Comparison of ENCODE assay signal across 13 cellular contexts in genomic region chr6:31446481-31446880, GRCh38.
"Had no signal": no experiment of that assay in that cellular context is flagged by ENCODE, and none has a peak within 500 bp of the region (broad histone marks: within the 10 kb centered on the region; RNA-seq: fewer than 3 reads in every experiment).

No MANE protein-coding gene starts in this region.

- H3K36me3 ChIP-seq: adrenal gland, tibial nerve, uterus had no signal

- DNase-seq: activated B cell treated with CpG ODN at 0.5 μM for 24 hours; activated CD4-positive, alpha-beta T cell treated with anti-CD3 and anti-CD28 coated beads, Interleukin-2, amount 50 U/mL, for 1 hour; activated naive CD4-positive, alpha-beta T cell treated with anti-CD3 and anti-CD28 coated beads for 36 hours; adrenal gland; central memory CD4-positive, alpha-beta T cell; effector CD8-positive, alpha-beta T cell; mesenchymal stem cell; naive thymus-derived CD8-positive, alpha-beta T cell; SW 1271; uterus had no signal

- H3K27me3 ChIP-seq: adrenal gland, tibial nerve, uterus had no signal

- ATAC-seq: naive thymus-derived CD8-positive, alpha-beta T cell; stimulated activated memory B cell treated with anti-CD40 and anti-IgM and Interleukin-4, amounts not matched to agents 10 μg/mL and 1 μg/mL and 100 μg/mL, for 72 hours had no signal

- H3K4me3 ChIP-seq: adrenal gland, coronary artery, tibial nerve, uterus had no signal
